1 cellular context compared by ENCODE assay signal in genomic region chr16:5095145-5095845, GRCh38.
TF ChIP-seq lines count a peak whose summit lies in the region.

No MANE protein-coding gene starts in this region.

TF ChIP-seq in HepG2, 621 proteins besides CTCF, POLR2A, EP300 and RAD21:
- 0 out of 2 replicates have a peak, but pooled peaks have one; percentile 4 for TF ChIP-seq MAFF (IDR thresholded peaks at IDR 0.05; ENCODE audit: low read depth, low read length)
- TF ChIP-seq FOSL2 (CRISPR knock-in tag; IDR thresholded peaks at IDR 0.05): peak; percentile 76
- 0 out of 4 replicates have a peak, but pooled peaks of 1 of the 2 experiments have one; percentile 15 for TF ChIP-seq MAFK (conservative IDR thresholded peaks at IDR 0.05 in 1 of 2, IDR thresholded peaks at IDR 0.05 in 1 of 2; ENCODE audit: low read length in 2 of 2)
- TF ChIP-seq, protein P1, sequence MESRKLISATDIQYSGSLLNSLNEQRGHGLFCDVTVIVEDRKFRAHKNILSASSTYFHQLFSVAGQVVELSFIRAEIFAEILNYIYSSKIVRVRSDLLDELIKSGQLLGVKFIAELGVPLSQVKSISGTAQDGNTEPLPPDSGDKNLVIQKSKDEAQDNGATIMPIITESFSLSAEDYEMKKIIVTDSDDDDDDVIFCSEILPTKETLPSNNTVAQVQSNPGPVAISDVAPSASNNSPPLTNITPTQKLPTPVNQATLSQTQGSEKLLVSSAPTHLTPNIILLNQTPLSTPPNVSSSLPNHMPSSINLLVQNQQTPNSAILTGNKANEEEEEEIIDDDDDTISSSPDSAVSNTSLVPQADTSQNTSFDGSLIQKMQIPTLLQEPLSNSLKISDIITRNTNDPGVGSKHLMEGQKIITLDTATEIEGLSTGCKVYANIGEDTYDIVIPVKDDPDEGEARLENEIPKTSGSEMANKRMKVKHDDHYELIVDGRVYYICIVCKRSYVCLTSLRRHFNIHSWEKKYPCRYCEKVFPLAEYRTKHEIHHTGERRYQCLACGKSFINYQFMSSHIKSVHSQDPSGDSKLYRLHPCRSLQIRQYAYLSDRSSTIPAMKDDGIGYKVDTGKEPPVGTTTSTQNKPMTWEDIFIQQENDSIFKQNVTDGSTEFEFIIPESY (CRISPR knock-in tag; IDR thresholded peaks at IDR 0.05): peak; percentile 92
